In genomic region chr10:3825244-3825643, GRCh38 we compare ENCODE assay signal across 8 cellular contexts. TPM values are rescaled to one million over a fixed set of nuclear protein-coding genes. Genes with fewer than 3 reads are reported as not detected.
A peak's percentile ranks its signal among the peaks of the same experiment; 100 is the strongest.
DNase-seq lines count a peak whose midpoint lies in the region; ATAC-seq and TF ChIP-seq lines count a peak whose summit lies in the region.

No MANE protein-coding gene starts in this region.

- H3K36me3 ChIP-seq in hepatocyte (replicated peaks; ENCODE audit: insufficient read depth, low read depth) (no peaks in the 10 kb centered on the region), stomach (no peaks in the 10 kb centered on the region)
- H3K36me3 ChIP-seq in effector memory CD4-positive, alpha-beta T cell (ENCODE audit: control insufficient read depth, insufficient read depth, low read length): no peaks in the 10 kb centered on the region

- TF ChIP-seq EP300 in stomach (IDR thresholded peaks at IDR 0.05): no peak

- no peaks in the 10 kb centered on the region for H3K27me3 Mint-ChIP-seq in activated CD4-positive, alpha-beta memory T cell treated with anti-CD3 and anti-CD28 coated beads for 36 hours
- H3K27me3 Mint-ChIP-seq in activated CD4-positive, alpha-beta memory T cell treated with anti-CD3 and anti-CD28 coated beads, Interleukin-2, amount 10 ng/mL, durations not matched to agents 7 days and 5 days: no peaks in the 10 kb centered on the region

- POLR2A ChIA-PET in activated CD4-positive, alpha-beta memory T cell treated with anti-CD3 and anti-CD28 coated beads for 36 hours (lab: Charles Lee): interaction anchor here (0.6 to 1.1 kb wide), 3 partner anchors 11 to 120 kb away, joined by 3 read pairs; no protein-coding TSS in a partner anchor
- POLR2A ChIA-PET in activated CD4-positive, alpha-beta memory T cell treated with anti-CD3 and anti-CD28 coated beads, Interleukin-2, amount 10 ng/mL, durations not matched to agents 7 days and 5 days (lab: Charles Lee): interaction anchor here (1.7 to 10.8 kb wide), 2 partner anchors 15 to 40 kb away, joined by 7 to 144 read pairs; partner anchors contain the start of gene KLF6

- H3K27ac Mint-ChIP-seq in activated CD4-positive, alpha-beta memory T cell treated with anti-CD3 and anti-CD28 coated beads for 36 hours: peak overlapping the region; percentile 28
- no peak overlapping the region for H3K27ac Mint-ChIP-seq in activated CD4-positive, alpha-beta memory T cell treated with anti-CD3 and anti-CD28 coated beads, Interleukin-2, amount 10 ng/mL, durations not matched to agents 7 days and 5 days

- intact Hi-C loops in activated CD4-positive, alpha-beta memory T cell treated with anti-CD3 and anti-CD28 coated beads for 36 hours (cut with micrococcal nuclease): no loop called here
- intact Hi-C loops in stomach (cut with DNase I; ENCODE audit: low total_unique reads): no loop called here

- H3K27me3 ChIP-seq in hepatocyte (no peaks in the 10 kb centered on the region), stomach (no peaks in the 10 kb centered on the region)
- H3K27me3 ChIP-seq in effector memory CD4-positive, alpha-beta T cell (replicated peaks; ENCODE audit: control insufficient read depth, insufficient read depth, low read length, poor library complexity, severe bottlenecking): no peaks in the 10 kb centered on the region

- H3K4me1 ChIP-seq in hepatocyte (ENCODE audit: insufficient read depth) (peaks cover 28% of the 10 kb centered on the region), stomach (peaks cover 9 to 19% (median 11%) of the 10 kb centered on the region in 4 donors)
- H3K4me1 ChIP-seq in effector memory CD4-positive, alpha-beta T cell (ENCODE audit: control insufficient read depth, insufficient read depth, low read length, poor library complexity, severe bottlenecking): peaks cover 16% of the 10 kb centered on the region

- H4K20me1 ChIP-seq in hepatocyte (ENCODE audit: insufficient read depth, poor library complexity, severe bottlenecking): no peaks in the 10 kb centered on the region

- no peak overlapping the region for H3K4me3 Mint-ChIP-seq in activated CD4-positive, alpha-beta memory T cell treated with anti-CD3 and anti-CD28 coated beads for 36 hours
- H3K4me3 Mint-ChIP-seq in activated CD4-positive, alpha-beta memory T cell treated with anti-CD3 and anti-CD28 coated beads, Interleukin-2, amount 10 ng/mL, durations not matched to agents 7 days and 5 days: no peak overlapping the region

- H3K9me3 ChIP-seq in hepatocyte (ENCODE audit: low read depth) (no peaks in the 10 kb centered on the region), stomach (no peaks in the 10 kb centered on the region)
- no peaks in the 10 kb centered on the region for H3K9me3 ChIP-seq in effector memory CD4-positive, alpha-beta T cell (ENCODE audit: control insufficient read depth, low read length)

- TF ChIP-seq CTCF in hepatocyte (IDR thresholded peaks at IDR 0.05; ENCODE audit: poor library complexity): no peak
- no peak for TF ChIP-seq CTCF in stomach (IDR thresholded peaks at IDR 0.05)

- peak overlapping the region; percentile 95 for H3K27ac ChIP-seq in hepatocyte
- peak overlapping the region in 4 of 5 donors; percentile 13 to 46 (median 39) for H3K27ac ChIP-seq in stomach
- H3K27ac ChIP-seq in effector memory CD4-positive, alpha-beta T cell (ENCODE audit: insufficient read depth, low read length, poor library complexity, severe bottlenecking): no peak overlapping the region

- H3K79me2 ChIP-seq in hepatocyte: no peaks in the 10 kb centered on the region

- peak overlapping the region; percentile 1 for H3K4me2 ChIP-seq in hepatocyte

- no peaks in the 10 kb centered on the region for H3K9me3 Mint-ChIP-seq in activated CD4-positive, alpha-beta memory T cell treated with anti-CD3 and anti-CD28 coated beads for 36 hours
- H3K9me3 Mint-ChIP-seq in activated CD4-positive, alpha-beta memory T cell treated with anti-CD3 and anti-CD28 coated beads, Interleukin-2, amount 10 ng/mL, durations not matched to agents 7 days and 5 days: no peaks in the 10 kb centered on the region

- H3K4me3 ChIP-seq in hepatocyte (no peak overlapping the region), stomach (no peak overlapping the region)
- no peak overlapping the region for H3K4me3 ChIP-seq in effector memory CD4-positive, alpha-beta T cell (ENCODE audit: insufficient read depth, low read depth, low read length, poor library complexity, severe bottlenecking)

- ATAC-seq in stimulated activated naive CD8-positive, alpha-beta T cell treated with anti-CD3 and anti-CD28 coated beads, Interleukin-15, Interleukin-2, amounts not matched to agents 100 U/mL and 50 U/mL, for 24 hours: no peak
- no peak for ATAC-seq in HG02623 (IDR thresholded peaks at IDR 0.05; ENCODE audit: unreplicated experiment)

- H3K4me1 Mint-ChIP-seq in activated CD4-positive, alpha-beta memory T cell treated with anti-CD3 and anti-CD28 coated beads for 36 hours (ENCODE audit: low read depth): peaks cover 46% of the 10 kb centered on the region
- H3K4me1 Mint-ChIP-seq in activated CD4-positive, alpha-beta memory T cell treated with anti-CD3 and anti-CD28 coated beads, Interleukin-2, amount 10 ng/mL, durations not matched to agents 7 days and 5 days: peaks cover 24% of the 10 kb centered on the region

- H2AFZ ChIP-seq in hepatocyte: no peak overlapping the region

- WGBS in hepatocyte (ENCODE audit: low lambda C conversion rate, missing lambda C conversion rate): 22% methylated on average over 6 of the region's 6 CpGs
- 57 to 73% (median 64%) methylated on average over 6 of the region's 6 CpGs for WGBS in stomach, 5 donors

- no peaks in the 10 kb centered on the region for H3K36me3 Mint-ChIP-seq in activated CD4-positive, alpha-beta memory T cell treated with anti-CD3 and anti-CD28 coated beads for 36 hours
- H3K36me3 Mint-ChIP-seq in activated CD4-positive, alpha-beta memory T cell treated with anti-CD3 and anti-CD28 coated beads, Interleukin-2, amount 10 ng/mL, durations not matched to agents 7 days and 5 days (ENCODE audit: low read depth): no peaks in the 10 kb centered on the region

- H3K9me2 ChIP-seq in hepatocyte (replicated peaks; ENCODE audit: insufficient read depth): no peaks in the 10 kb centered on the region

- no peak for DNase-seq in activated CD4-positive, alpha-beta memory T cell treated with anti-CD3 and anti-CD28 coated beads for 36 hours
- DNase-seq in activated CD4-positive, alpha-beta memory T cell treated with anti-CD3 and anti-CD28 coated beads, Interleukin-2, amount 10 ng/mL, durations not matched to agents 7 days and 5 days: no peak
- DNase-seq in amniotic stem cell (lab: John Stamatoyannopoulos, UW) (peak; percentile 75), hepatocyte (ENCODE audit: low spot score) (peak; percentile 85), stomach (no peak)
- DNase-seq in effector memory CD4-positive, alpha-beta T cell: no peak
- no peak for DNase-seq in stimulated activated naive CD8-positive, alpha-beta T cell treated with anti-CD3 and anti-CD28 coated beads, Interleukin-15, Interleukin-2, amounts not matched to agents 100 U/mL and 50 U/mL, for 24 hours

- no peak for TF ChIP-seq POLR2A in stomach (IDR thresholded peaks at IDR 0.05)

- CTCF ChIA-PET in activated CD4-positive, alpha-beta memory T cell treated with anti-CD3 and anti-CD28 coated beads for 36 hours (lab: Charles Lee): no interaction called here
- CTCF ChIA-PET in activated CD4-positive, alpha-beta memory T cell treated with anti-CD3 and anti-CD28 coated beads, Interleukin-2, amount 10 ng/mL, durations not matched to agents 7 days and 5 days (lab: Charles Lee): interaction anchor here (0.6 kb wide), 1 partner anchor 313 kb away, joined by 3 read pairs; no protein-coding TSS in a partner anchor

RNA-seq across cellular contexts. Expression of gene KLF6, which starts 40.2 kb away (rescaled TPM):
- total RNA-seq in activated CD4-positive, alpha-beta memory T cell treated with anti-CD3 and anti-CD28 coated beads for 36 hours: 100 to 1,000 TPM; 144 to 151 TPM
- 100 to 1,000 TPM; 220 to 228 TPM for total RNA-seq in activated CD4-positive, alpha-beta memory T cell treated with anti-CD3 and anti-CD28 coated beads, Interleukin-2, amount 10 ng/mL, durations not matched to agents 7 days and 5 days
- total RNA-seq in hepatocyte (157 and 187 TPM in 2 replicates), stomach (100 to 1,000 TPM in 4 of 5 donors, 10 to 100 TPM in 1; 78.2 to 187 (median 119) TPM)
- polyA plus RNA-seq in hepatocyte (602 and 816 TPM in 2 replicates), stomach (10 to 100 TPM; 25.9 to 57.0 (median 31.4) TPM)

Comparison
In these comparisons a context has a peak if more than half of its experiments do, and no peak if none do; other contexts are left out.
1. DNase-seq: peak in amniotic stem cell (single experiment) and hepatocyte (single experiment); none in activated CD4-positive, alpha-beta memory T cell treated with anti-CD3 and anti-CD28 coated beads for 36 hours (single experiment), activated CD4-positive, alpha-beta memory T cell treated with anti-CD3 and anti-CD28 coated beads, Interleukin-2, amount 10 ng/mL, durations not matched to agents 7 days and 5 days (single experiment), stomach (single experiment), effector memory CD4-positive, alpha-beta T cell (0 of 3) and stimulated activated naive CD8-positive, alpha-beta T cell treated with anti-CD3 and anti-CD28 coated beads, Interleukin-15, Interleukin-2, amounts not matched to agents 100 U/mL and 50 U/mL, for 24 hours (single experiment).